ENCODE assay signal across 8 cellular contexts in genomic region chr20:17966432-17967312, GRCh38. TPM values are rescaled to one million over a fixed set of nuclear protein-coding genes. Genes with fewer than 3 reads are reported as not detected.
DNase-seq lines count a peak whose midpoint lies in the region; ATAC-seq, FAIRE-seq and TF ChIP-seq lines count a peak whose summit lies in the region.

No MANE protein-coding gene starts in this region.

- CTCF ChIA-PET in MCF 10A (lab: Yijun Ruan, JAX), result interaction anchor here (0.6 to 5.6 kb wide), 12 partner anchors 8 to 461 kb away, joined by 3 to 68 read pairs (median 5); no protein-coding TSS in a partner anchor

- no peak for FAIRE-seq in urothelium cell line (lab: Jason Lieb, UNC)

- peak overlapping the region; percentile 98 to 100 for H3K4me3 Mint-ChIP-seq in activated T-cell treated with anti-CD3 and anti-CD28 coated beads, Interleukin-2, amount 50 U/mL, for 72 hours
- H3K4me3 Mint-ChIP-seq in MCF 10A (ENCODE audit: unreplicated experiment), result peak overlapping the region; percentile 95

- POLR2A ChIA-PET in MCF 10A (lab: Yijun Ruan, JAX), result interaction anchor here (0.5 to 10.7 kb wide), 34 partner anchors 8 to 600 kb away, joined by 3 to 167 read pairs (median 5); partner anchors contain the start of genes DSTN, DZANK1, KAT14 and PET117

- TF ChIP-seq POLR2A in lower leg skin (IDR thresholded peaks at IDR 0.05), result no peak

- H3K27me3 Mint-ChIP-seq in activated T-cell treated with anti-CD3 and anti-CD28 coated beads, Interleukin-2, amount 50 U/mL, for 72 hours (ENCODE audit: low read depth), result no peaks in the 10 kb centered on the region
- H3K27me3 Mint-ChIP-seq in MCF 10A (ENCODE audit: insufficient read depth, unreplicated experiment), result no peaks in the 10 kb centered on the region

- no peak for ATAC-seq in activated T-cell treated with anti-CD3 and anti-CD28 coated beads, Interleukin-2, amount 50 U/mL, for 72 hours (replicated peaks in 1 of 2)
- ATAC-seq in HG03439 (IDR thresholded peaks at IDR 0.05; ENCODE audit: unreplicated experiment), result no peak

- intact Hi-C loops in MCF 10A (cut with micrococcal nuclease), result loop anchor here (1.0 to 2.0 kb wide), 2 partner anchors 30 to 310 kb away; no protein-coding TSS in a partner anchor
- intact Hi-C loops in lower leg skin (cut with DNase I; ENCODE audit: low total_unique reads), result no loop called here

- peak overlapping the region; percentile 80 for H3K4me3 ChIP-seq in lower leg skin (ENCODE audit: low read depth, poor library complexity, severe bottlenecking)

- no peaks in the 10 kb centered on the region for H3K9me3 Mint-ChIP-seq in activated T-cell treated with anti-CD3 and anti-CD28 coated beads, Interleukin-2, amount 50 U/mL, for 72 hours
- H3K9me3 Mint-ChIP-seq in MCF 10A (ENCODE audit: unreplicated experiment), result no peaks in the 10 kb centered on the region

- BruUV-seq in MCF 10A (replicated peaks; lab: Mats Ljungman, UMichigan), result no TSS peak

- WGBS in lower leg skin, 2 donors, result 8 to 10% methylated on average over 9 of the region's 9 CpGs

- TF ChIP-seq CTCF in MCF 10A (IDR thresholded peaks at IDR 0.05; ENCODE audit: unreplicated experiment), result no peak
- no peak for TF ChIP-seq CTCF in lower leg skin (IDR thresholded peaks at IDR 0.05)

- H3K4me1 Mint-ChIP-seq in activated T-cell treated with anti-CD3 and anti-CD28 coated beads, Interleukin-2, amount 50 U/mL, for 72 hours (ENCODE audit: low read depth), result peaks cover 64% of the 10 kb centered on the region
- peaks cover 35% of the 10 kb centered on the region for H3K4me1 Mint-ChIP-seq in MCF 10A (ENCODE audit: insufficient read depth, unreplicated experiment)

- peaks cover 26 to 46% of the 10 kb centered on the region in 2 donors for H3K36me3 Mint-ChIP-seq in activated T-cell treated with anti-CD3 and anti-CD28 coated beads, Interleukin-2, amount 50 U/mL, for 72 hours (ENCODE audit: insufficient read depth in 2 of 2)
- H3K36me3 Mint-ChIP-seq in MCF 10A (ENCODE audit: insufficient read depth, unreplicated experiment), result peaks cover 54% of the 10 kb centered on the region

- H3K27ac Mint-ChIP-seq in activated T-cell treated with anti-CD3 and anti-CD28 coated beads, Interleukin-2, amount 50 U/mL, for 72 hours, result peak overlapping the region; percentile 99
- peak overlapping the region; percentile 98 for H3K27ac Mint-ChIP-seq in MCF 10A (ENCODE audit: low read depth, unreplicated experiment)

- DNase-seq in activated T-cell treated with anti-CD3 and anti-CD28 coated beads, Interleukin-2, amount 50 U/mL, for 72 hours, result no peak
- no peak for DNase-seq in activated T-cell treated with anti-CD3 and anti-CD28 coated beads, Interleukin-2, amount 50 U/mL, for 1 hour
- DNase-seq in NCI-H69 (lab: John Stamatoyannopoulos, UW) (peak; percentile 54), MCF 10A (ENCODE audit: unreplicated experiment) (peak; percentile 40), lower leg skin (ENCODE audit: low spot score in 2 of 2) (no peak), urothelium cell line (ENCODE audit: low spot score) (peak; percentile 21)
- no peak for DNase-seq in stimulated activated naive CD4-positive, alpha-beta T cell treated with Interleukin-2 at 50 U/mL for 16 hours (lab: John Stamatoyannopoulos, UW)

RNA-seq across cellular contexts. Expression of gene SNX5, which starts 1.9 kb away (rescaled TPM):
- 100 to 1,000 TPM; 207 to 208 TPM for total RNA-seq in activated T-cell treated with anti-CD3 and anti-CD28 coated beads, Interleukin-2, amount 50 U/mL, for 72 hours
- total RNA-seq in MCF 10A (2022), result 108 and 170 TPM in 2 replicates
- total RNA-seq in lower leg skin, result 10 to 100 TPM; 44.6 to 70.7 (median 66.0) TPM

RNA-seq across cellular contexts. Expression of gene MGME1, which starts 2.1 kb away (rescaled TPM):
- total RNA-seq in activated T-cell treated with anti-CD3 and anti-CD28 coated beads, Interleukin-2, amount 50 U/mL, for 72 hours, result 10 to 100 TPM; 41.1 to 47.0 TPM
- total RNA-seq in MCF 10A (2022), result 18.0 and 24.0 TPM in 2 replicates
- total RNA-seq in lower leg skin, result 10 to 100 TPM; 21.9 to 36.3 (median 33.5) TPM

Comparison
In these comparisons a context has a peak if more than half of its experiments do, and no peak if none do; other contexts are left out.
1. DNase-seq: peak in NCI-H69 (single experiment), MCF 10A (single experiment) and urothelium cell line (single experiment); none in activated T-cell treated with anti-CD3 and anti-CD28 coated beads, Interleukin-2, amount 50 U/mL, for 72 hours (0 of 2), activated T-cell treated with anti-CD3 and anti-CD28 coated beads, Interleukin-2, amount 50 U/mL, for 1 hour (single experiment), lower leg skin (0 of 2) and stimulated activated naive CD4-positive, alpha-beta T cell treated with Interleukin-2 at 50 U/mL for 16 hours (single experiment).